1 cellular context compared by ENCODE assay signal in genomic region chr1:1906185-1907097, GRCh38.
TF ChIP-seq lines count a peak whose summit lies in the region.

No MANE protein-coding gene starts in this region.

TF ChIP-seq in HepG2, 621 proteins besides CTCF, POLR2A, EP300 and RAD21 (continues in another document):
- TF ChIP-seq KLF13 (CRISPR knock-in tag; IDR thresholded peaks at IDR 0.05) (no peak), SIN3A (IDR thresholded peaks at IDR 0.05; ENCODE audit: borderline replicate concordance, low read depth, low read length) (no peak), HMGXB4 (CRISPR knock-in tag; IDR thresholded peaks at IDR 0.05; ENCODE audit: borderline replicate concordance in 1 of 2, low read depth in 1 of 2) (peak; percentile 88 to 90), RARA (CRISPR knock-in tag; IDR thresholded peaks at IDR 0.05) (peak; percentile 43; the same call in 1 of the 2 replicates), ATF7 (IDR thresholded peaks at IDR 0.05) (no peak), ATF7 (CRISPR knock-in tag; IDR thresholded peaks at IDR 0.05) (no peak; the same call in 1 of the 2 replicates), NFRKB (IDR thresholded peaks at IDR 0.05) (no peak), MEIS1 (CRISPR knock-in tag; IDR thresholded peaks at IDR 0.05; ENCODE audit: borderline replicate concordance) (no peak), TFDP2 (CRISPR knock-in tag; IDR thresholded peaks at IDR 0.05) (0 out of 2 replicates have a peak, but pooled peaks have one; percentile 27), MATR3 (CRISPR knock-in tag; IDR thresholded peaks at IDR 0.05) (no peak), ZNF572 (CRISPR knock-in tag; IDR thresholded peaks at IDR 0.05) (no peak), ZNF839 (CRISPR knock-in tag; IDR thresholded peaks at IDR 0.05; ENCODE audit: borderline replicate concordance) (no peak), TMF1 (CRISPR knock-in tag; IDR thresholded peaks at IDR 0.05; ENCODE audit: low read depth) (no peak), PRDM15 (CRISPR knock-in tag; IDR thresholded peaks at IDR 0.05) (no peak), FOXO1 (CRISPR knock-in tag; IDR thresholded peaks at IDR 0.05) (no peak; the same call in 1 of the 2 replicates), ZGPAT (CRISPR knock-in tag; IDR thresholded peaks at IDR 0.05) (peak; percentile 56; the same call in 1 of the 2 replicates), NFKB2 (CRISPR knock-in tag; IDR thresholded peaks at IDR 0.05; ENCODE audit: borderline replicate concordance) (0 out of 2 replicates have a peak, but pooled peaks have one; percentile 27), U2AF2 (IDR thresholded peaks at IDR 0.05; ENCODE audit: low read depth, low read length) (no peak), ZNF329 (CRISPR knock-in tag; IDR thresholded peaks at IDR 0.05; ENCODE audit: low read depth) (no peak), KDM1A (CRISPR knock-in tag; IDR thresholded peaks at IDR 0.05) (peak; percentile 56; the same call in 1 of the 2 replicates), ZNF615 (CRISPR knock-in tag; IDR thresholded peaks at IDR 0.05; ENCODE audit: borderline replicate concordance) (peak; percentile 77; the same call in 1 of the 2 replicates), RORA (CRISPR knock-in tag; IDR thresholded peaks at IDR 0.05) (no peak), KLF6 (CRISPR knock-in tag; IDR thresholded peaks at IDR 0.05) (no peak), HDAC1 (CRISPR knock-in tag; IDR thresholded peaks at IDR 0.05) (peak; percentile 28; the same call in 1 of the 2 replicates), ZNF251 (CRISPR knock-in tag; IDR thresholded peaks at IDR 0.05) (no peak), BRF2 (CRISPR knock-in tag; IDR thresholded peaks at IDR 0.05) (no peak), CBFB (CRISPR knock-in tag; IDR thresholded peaks at IDR 0.05) (0 out of 2 replicates have a peak, but pooled peaks have one; percentile 40), FOSL2 (CRISPR knock-in tag; IDR thresholded peaks at IDR 0.05) (peak; percentile 40), AHDC1 (CRISPR knock-in tag; IDR thresholded peaks at IDR 0.05; ENCODE audit: borderline replicate concordance) (no peak), SMAD9 (CRISPR knock-in tag; IDR thresholded peaks at IDR 0.05) (no peak), RXRA (CRISPR knock-in tag; IDR thresholded peaks at IDR 0.05) (peak; percentile 74), ZNF451 (CRISPR knock-in tag; IDR thresholded peaks at IDR 0.05) (no peak), FOXP4 (CRISPR knock-in tag; IDR thresholded peaks at IDR 0.05) (no peak), TRIM22 (IDR thresholded peaks at IDR 0.05) (no peak), ZBTB37 (CRISPR knock-in tag; IDR thresholded peaks at IDR 0.05) (no peak), ZNF20 (CRISPR knock-in tag; IDR thresholded peaks at IDR 0.05) (no peak), ZNF503 (CRISPR knock-in tag; IDR thresholded peaks at IDR 0.05) (no peak)
